19 cellular contexts compared by ENCODE assay signal in the genomic region with DNA sequence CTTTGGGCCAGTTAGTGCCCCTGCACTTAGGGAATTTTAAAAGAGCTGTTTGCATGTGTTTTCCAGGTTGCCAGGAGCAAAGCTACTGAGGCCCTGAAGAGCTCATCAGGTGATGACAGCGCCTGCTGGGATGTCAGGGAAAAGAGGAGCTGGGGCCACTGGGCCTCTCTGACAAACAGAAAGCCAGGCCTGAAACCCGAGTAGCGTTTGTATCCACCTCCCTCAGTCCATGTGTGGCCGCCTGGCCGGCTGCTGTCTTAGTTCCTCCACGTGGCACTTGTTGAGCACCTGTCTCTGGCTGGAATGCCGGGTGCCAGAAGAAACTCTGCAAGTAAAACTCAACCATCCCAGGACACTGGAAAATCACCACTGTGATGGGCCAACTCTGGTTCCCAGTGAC.
DNase-seq lines count a peak whose midpoint lies in the region; ATAC-seq lines count a peak whose summit lies in the region.
"Had no signal": no experiment of that assay in that cellular context is flagged by ENCODE, and none has a peak within 500 bp of the region (broad histone marks: within the 10 kb centered on the region; RNA-seq: fewer than 3 reads in every experiment).

No MANE protein-coding gene starts in this region.

- no peaks in the 10 kb centered on the region for H3K36me3 Mint-ChIP-seq in effector memory CD8-positive, alpha-beta T cell (ENCODE audit: insufficient read depth)
- H3K36me3 Mint-ChIP-seq: CD4-positive, alpha-beta memory T cell; stimulated activated memory B cell treated with anti-CD40 and anti-IgM and Interleukin-4, amounts not matched to agents 10 μg/mL and 1 μg/mL and 100 μg/mL, for 72 hours had no signal

- H3K27me3 ChIP-seq in H7 (ENCODE audit: control insufficient read depth, insufficient read depth, low read length), result no peaks in the 10 kb centered on the region; the same call in 1 of the 2 replicates

- DNase-seq in DMS153 (lab: John Stamatoyannopoulos, UW), result peak; percentile 61
- DNase-seq in H7, result peak; percentile 43
- DNase-seq in NCI-H510A treated with DMSO at 0.1 percent for 48 hours (lab: John Stamatoyannopoulos, UW), result peak; percentile 20
- DNase-seq in islet precursor cell, result peak; percentile 61
- DNase-seq in kidney tubule cell (ENCODE audit: low spot score), result no peak
- no peak for DNase-seq in activated gamma-delta T cell (lab: John Stamatoyannopoulos, UW)
- no peak for DNase-seq in effector memory CD8-positive, alpha-beta T cell
- DNase-seq: activated CD4-positive, alpha-beta memory T cell treated with anti-CD3 and anti-CD28 coated beads, Interleukin-2, amount 10 ng/mL, durations not matched to agents 7 days and 5 days; activated naive CD4-positive, alpha-beta T cell treated with anti-CD3 and anti-CD28 coated beads, Interleukin-2, amount 50 U/mL, for 16 hours; activated T-cell treated with anti-CD3 and anti-CD28 coated beads, Interleukin-2, amount 50 U/mL, for 1 hour; aorta; CD4-positive, alpha-beta memory T cell; effector memory CD4-positive, alpha-beta T cell; NCI-H1092; NCI-H446 treated with DMSO at 0.1 percent for 48 hours had no signal

- no peak for ATAC-seq in effector memory CD8-positive, alpha-beta T cell (replicated peaks)
- ATAC-seq: sciatic nerve; stimulated activated memory B cell treated with anti-CD40 and anti-IgM and Interleukin-4, amounts not matched to agents 10 μg/mL and 1 μg/mL and 100 μg/mL, for 72 hours had no signal

- H3K4me1 Mint-ChIP-seq in effector memory CD8-positive, alpha-beta T cell (ENCODE audit: low read depth in 2 of 2), result no peaks in the 10 kb centered on the region
- H3K4me1 Mint-ChIP-seq: activated CD4-positive, alpha-beta memory T cell treated with anti-CD3 and anti-CD28 coated beads, Interleukin-2, amount 10 ng/mL, durations not matched to agents 7 days and 5 days; CD4-positive, alpha-beta memory T cell; stimulated activated memory B cell treated with anti-CD40 and anti-IgM and Interleukin-4, amounts not matched to agents 10 μg/mL and 1 μg/mL and 100 μg/mL, for 72 hours had no signal

- peaks cover 15 to 87% of the 10 kb centered on the region in 2 donors for H3K27me3 Mint-ChIP-seq in effector memory CD8-positive, alpha-beta T cell
- H3K27me3 Mint-ChIP-seq: activated CD4-positive, alpha-beta memory T cell treated with anti-CD3 and anti-CD28 coated beads, Interleukin-2, amount 10 ng/mL, durations not matched to agents 7 days and 5 days had no signal

- H3K27ac Mint-ChIP-seq in effector memory CD8-positive, alpha-beta T cell, result no peak overlapping the region
- H3K27ac Mint-ChIP-seq: activated CD4-positive, alpha-beta memory T cell treated with anti-CD3 and anti-CD28 coated beads, Interleukin-2, amount 10 ng/mL, durations not matched to agents 7 days and 5 days; CD4-positive, alpha-beta memory T cell; stimulated activated memory B cell treated with anti-CD40 and anti-IgM and Interleukin-4, amounts not matched to agents 10 μg/mL and 1 μg/mL and 100 μg/mL, for 72 hours; T-helper 1 cell treated with Interleukin-12 subunit alpha and Interleukin-12 subunit beta and Interleukin-4 antibody, amounts not matched to agents 30 μg/mL and 1 μg/mL, for 36 hours had no signal

- H3K4me3 ChIP-seq in H7 (ENCODE audit: insufficient read depth, low read depth, low read length), result no peak overlapping the region
- H3K4me3 ChIP-seq: thoracic aorta had no signal

- no peaks in the 10 kb centered on the region for H3K36me3 ChIP-seq in H7 (replicated peaks; ENCODE audit: control insufficient read depth, insufficient read depth, low read length)
- H3K36me3 ChIP-seq: thoracic aorta had no signal

- no peaks in the 10 kb centered on the region for H3K9me3 Mint-ChIP-seq in effector memory CD8-positive, alpha-beta T cell
- H3K9me3 Mint-ChIP-seq: activated CD4-positive, alpha-beta memory T cell treated with anti-CD3 and anti-CD28 coated beads, Interleukin-2, amount 10 ng/mL, durations not matched to agents 7 days and 5 days; CD4-positive, alpha-beta memory T cell; stimulated activated memory B cell treated with anti-CD40 and anti-IgM and Interleukin-4, amounts not matched to agents 10 μg/mL and 1 μg/mL and 100 μg/mL, for 72 hours; T-helper 1 cell treated with Interleukin-12 subunit alpha and Interleukin-12 subunit beta and Interleukin-4 antibody, amounts not matched to agents 30 μg/mL and 1 μg/mL, for 36 hours had no signal

- H3K4me3 Mint-ChIP-seq in effector memory CD8-positive, alpha-beta T cell, result no peak overlapping the region
- H3K4me3 Mint-ChIP-seq: activated CD4-positive, alpha-beta memory T cell treated with anti-CD3 and anti-CD28 coated beads, Interleukin-2, amount 10 ng/mL, durations not matched to agents 7 days and 5 days; CD4-positive, alpha-beta memory T cell; stimulated activated memory B cell treated with anti-CD40 and anti-IgM and Interleukin-4, amounts not matched to agents 10 μg/mL and 1 μg/mL and 100 μg/mL, for 72 hours; T-helper 1 cell treated with Interleukin-12 subunit alpha and Interleukin-12 subunit beta and Interleukin-4 antibody, amounts not matched to agents 30 μg/mL and 1 μg/mL, for 36 hours had no signal

Comparison
In these comparisons a context has a peak if more than half of its experiments do, and no peak if none do; other contexts are left out.
1. DNase-seq: peak in DMS153 (single experiment), H7 (single experiment), NCI-H510A treated with DMSO at 0.1 percent for 48 hours (single experiment) and islet precursor cell (single experiment); none in kidney tubule cell (single experiment), activated gamma-delta T cell (single experiment) and effector memory CD8-positive, alpha-beta T cell (0 of 3).